Comparison of ENCODE assay signal across 20 cellular contexts in genomic region chr2:81467096-81467495, GRCh38.
"Had no signal": no experiment of that assay in that cellular context is flagged by ENCODE, and none has a peak within 500 bp of the region (broad histone marks: within the 10 kb centered on the region; RNA-seq: fewer than 3 reads in every experiment).

No MANE protein-coding gene starts in this region.

- H3K27ac ChIP-seq: brain microvascular endothelial cell, coronary artery, left lung, neutrophil, parathyroid adenoma, thyroid gland, VCaP had no signal

- H3K27me3 ChIP-seq: brain microvascular endothelial cell, left lung, neutrophil, thyroid gland had no signal

- H3K36me3 ChIP-seq: brain microvascular endothelial cell, left lung, neutrophil, thyroid gland had no signal

- H3K9me3 ChIP-seq: neutrophil, thyroid gland had no signal

- H3K4me3 ChIP-seq: coronary artery, left lung, thyroid gland had no signal

- H3K27me3 Mint-ChIP-seq: activated naive CD8-positive, alpha-beta T cell; central memory CD8-positive, alpha-beta T cell; naive thymus-derived CD8-positive, alpha-beta T cell had no signal

- H3K27ac Mint-ChIP-seq: activated naive CD8-positive, alpha-beta T cell; activated T-cell treated with anti-CD3 and anti-CD28 coated beads, Interleukin-2, amount 50 U/mL, for 72 hours; naive thymus-derived CD8-positive, alpha-beta T cell had no signal

- ATAC-seq: activated T-cell treated with anti-CD3 and anti-CD28 coated beads, Interleukin-2, amount 50 U/mL, for 72 hours; left lung; naive thymus-derived CD8-positive, alpha-beta T cell had no signal

- DNase-seq: activated CD4-positive, alpha-beta T cell treated with anti-CD3 and anti-CD28 coated beads for 1 hour; activated T-cell treated with anti-CD3 and anti-CD28 coated beads, Interleukin-2, amount 50 U/mL, for 72 hours; brain microvascular endothelial cell; foreskin melanocyte; hypothalamus; islet precursor cell; mesenchymal stem cell; stimulated activated CD4-positive, alpha-beta T cell treated with anti-CD3 and anti-CD28 coated beads, Interleukin-1b, Interleukin-23, amount 100 ng/mL, for 48 hours; stimulated activated CD8-positive, alpha-beta memory T cell treated with anti-CD3 and anti-CD28 coated beads, Interleukin-4, amount 100 ng/mL, for 48 hours; stimulated activated naive CD4-positive, alpha-beta T cell; SW 1271; thyroid gland had no signal

- H3K4me3 Mint-ChIP-seq: activated naive CD8-positive, alpha-beta T cell; activated T-cell treated with anti-CD3 and anti-CD28 coated beads, Interleukin-2, amount 50 U/mL, for 72 hours; central memory CD8-positive, alpha-beta T cell; naive thymus-derived CD8-positive, alpha-beta T cell had no signal

- H3K36me3 Mint-ChIP-seq: activated naive CD8-positive, alpha-beta T cell; naive thymus-derived CD8-positive, alpha-beta T cell had no signal

- H3K4me1 Mint-ChIP-seq: central memory CD8-positive, alpha-beta T cell; naive thymus-derived CD8-positive, alpha-beta T cell had no signal

- H3K4me1 ChIP-seq: left lung, parathyroid adenoma, thyroid gland had no signal
